29 cellular contexts compared by ENCODE assay signal in the genomic region with DNA sequence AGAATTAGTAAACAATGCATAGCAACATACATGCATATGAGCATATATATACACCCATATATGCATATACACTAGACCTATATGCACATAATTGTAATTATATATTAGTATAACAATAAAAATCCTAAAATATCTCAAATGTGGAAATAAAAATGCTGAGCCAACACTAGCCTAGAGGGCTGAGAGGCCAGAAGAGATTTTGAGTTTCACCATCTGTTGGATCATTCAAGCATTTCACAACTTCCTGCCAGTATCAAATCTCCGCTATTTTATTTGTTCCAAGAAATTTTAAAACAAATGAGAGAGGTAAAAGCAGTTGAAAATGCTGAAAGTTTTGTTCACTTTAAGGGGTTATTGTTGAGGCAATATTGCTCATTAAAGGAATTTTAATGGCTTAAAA.
"Had no signal": no experiment of that assay in that cellular context is flagged by ENCODE, and none has a peak within 500 bp of the region (broad histone marks: within the 10 kb centered on the region; RNA-seq: fewer than 3 reads in every experiment).

No MANE protein-coding gene starts in this region.

- FAIRE-seq: frontal cortex, small intestine had no signal

- H3K9me3 ChIP-seq: adrenal gland, body of pancreas, ovary, upper lobe of left lung, vagina had no signal

- H3K4me1 ChIP-seq: adrenal gland, body of pancreas, upper lobe of left lung, vagina had no signal

- H3K27ac ChIP-seq: adrenal gland, body of pancreas, cardiac muscle cell, hepatocyte, ovary, upper lobe of left lung, vagina, WERI-Rb-1 had no signal

- ATAC-seq: activated CD8-positive, alpha-beta memory T cell treated with anti-CD3 and anti-CD28 coated beads, Interleukin-2, amount 10 ng/mL, durations not matched to agents 7 days and 5 days; activated CD8-positive, alpha-beta T cell treated with anti-CD3 and anti-CD28 coated beads for 36 hours; body of pancreas; effector memory CD8-positive, alpha-beta T cell; naive thymus-derived CD4-positive, alpha-beta T cell; sciatic nerve; stimulated activated effector memory CD8-positive, alpha-beta T cell treated with anti-CD3 and anti-CD28 coated beads, Interleukin-12 subunit alpha, Interleukin-12 subunit beta, amount 100 ng/mL, for 72 hours; T-helper 17 cell had no signal

- H3K36me3 ChIP-seq: adrenal gland, cardiac muscle cell, ovary, upper lobe of left lung, vagina, WERI-Rb-1 had no signal

- DNase-seq: activated CD4-positive, alpha-beta T cell treated with anti-CD3 and anti-CD28 coated beads, Interleukin-2, amount 50 U/mL, for 1 hour; activated CD4-positive, CD25-positive, alpha-beta regulatory T cell treated with anti-CD3 and anti-CD28 coated beads, Interleukin-2, amount 50 U/mL, for 72 hours; activated CD8-positive, alpha-beta memory T cell treated with anti-CD3 and anti-CD28 coated beads, Interleukin-2, amount 10 ng/mL, durations not matched to agents 7 days and 5 days; activated CD8-positive, alpha-beta T cell treated with anti-CD3 and anti-CD28 coated beads for 36 hours; activated effector memory CD4-positive, alpha-beta T cell treated with Interleukin-2 at 50 U/mL for 16 hours; activated naive CD4-positive, alpha-beta T cell treated with Interleukin-2 at 50 U/mL for 16 hours; adrenal gland; aorta; body of pancreas; cortex of kidney; effector memory CD8-positive, alpha-beta T cell; glutamatergic neuron; islet precursor cell; naive thymus-derived CD4-positive, alpha-beta T cell; ovary; retina; small intestine; stimulated activated CD4-positive, alpha-beta T cell treated with anti-CD3 and anti-CD28 coated beads, Interleukin-4, amount 100 ng/mL, for 24 hours; substantia nigra; T-helper 17 cell; T1000; upper lobe of left lung; WERI-Rb-1 had no signal

- H3K4me3 ChIP-seq: adrenal gland, body of pancreas, cardiac muscle cell, hepatocyte, ovary, upper lobe of left lung, vagina had no signal

- H3K27me3 ChIP-seq: adrenal gland, body of pancreas, cardiac muscle cell, hepatocyte, ovary, upper lobe of left lung, vagina had no signal
